Comparison of ENCODE assay signal across 21 cellular contexts in genomic region chr12:117583677-117584076, GRCh38.
DNase-seq lines count a peak whose midpoint lies in the region; ATAC-seq and TF ChIP-seq lines count a peak whose summit lies in the region.
"Had no signal": no experiment of that assay in that cellular context is flagged by ENCODE, and none has a peak within 500 bp of the region (broad histone marks: within the 10 kb centered on the region; RNA-seq: fewer than 3 reads in every experiment).

No MANE protein-coding gene starts in this region.

- ATAC-seq in HG03175 (IDR thresholded peaks at IDR 0.05; ENCODE audit: unreplicated experiment), result no peak
- ATAC-seq: sciatic nerve; stimulated activated effector memory CD8-positive, alpha-beta T cell treated with anti-CD3 and anti-CD28 coated beads, Interleukin-12 subunit alpha, Interleukin-12 subunit beta, amount 100 ng/mL, for 72 hours had no signal

- H3K4me3 ChIP-seq in HUES48 (ENCODE audit: low read depth, low read length), result peak overlapping the region; percentile 25; the same call in 1 of the 2 replicates
- H3K4me3 ChIP-seq in prostate gland, result no peak overlapping the region
- H3K4me3 ChIP-seq: ovary had no signal

- H3K9ac ChIP-seq in HUES48 (ENCODE audit: low read depth, low read length), result no peak overlapping the region; the same call in 1 of the 2 replicates

- intact Hi-C loops in prostate gland (cut with DNase I), result loop anchor here (10.0 kb wide), 1 partner anchor 349 kb away; no protein-coding TSS in a partner anchor

- 15% methylated on average over 11 of the region's 11 CpGs for WGBS in prostate gland

- DNase-seq in NCI-H2171 (lab: John Stamatoyannopoulos, UW) (peak; percentile 76), glutamatergic neuron (no peak), prostate gland (ENCODE audit: low spot score) (peak; percentile 24), RPMI8226 (no peak)
- no peak for DNase-seq in activated CD4-positive, CD25-positive, alpha-beta regulatory T cell treated with anti-CD3 and anti-CD28 coated beads, Interleukin-2, amount 50 U/mL, for 72 hours
- DNase-seq: activated naive CD4-positive, alpha-beta T cell treated with anti-CD3 and anti-CD28 coated beads for 36 hours; activated T-cell treated with anti-CD3 and anti-CD28 coated beads for 4 hours; AML-193; anterior cingulate cortex; EL; esophagus squamous epithelium; immature natural killer cell; KBM-7; NCI-H446; ovary; SHP77 had no signal

- H3K36me3 ChIP-seq in HUES48 (ENCODE audit: control insufficient read depth, insufficient read depth, low read length), result no peaks in the 10 kb centered on the region
- no peaks in the 10 kb centered on the region for H3K36me3 ChIP-seq in prostate gland
- H3K36me3 ChIP-seq: esophagus squamous epithelium, ovary had no signal

- H3K27me3 Mint-ChIP-seq in glutamatergic neuron (ENCODE audit: unreplicated experiment), result peaks cover 2% of the 10 kb centered on the region

- H3K27ac Mint-ChIP-seq in glutamatergic neuron (ENCODE audit: unreplicated experiment), result peak overlapping the region; percentile 15
- H3K27ac Mint-ChIP-seq: activated naive CD4-positive, alpha-beta T cell treated with anti-CD3 and anti-CD28 coated beads for 36 hours; immature natural killer cell; stimulated activated effector memory CD8-positive, alpha-beta T cell treated with anti-CD3 and anti-CD28 coated beads, Interleukin-12 subunit alpha, Interleukin-12 subunit beta, amount 100 ng/mL, for 72 hours had no signal

- TF ChIP-seq CTCF in glutamatergic neuron (IDR thresholded peaks at IDR 0.05; ENCODE audit: partially characterized antibody, unreplicated experiment), result no peak
- no peak for TF ChIP-seq CTCF in prostate gland (IDR thresholded peaks at IDR 0.05)

- H3K27me3 ChIP-seq in HUES48 (ENCODE audit: control insufficient read depth, insufficient read depth, low read length), result no peaks in the 10 kb centered on the region
- no peaks in the 10 kb centered on the region for H3K27me3 ChIP-seq in prostate gland (replicated peaks; ENCODE audit: insufficient read depth)
- H3K27me3 ChIP-seq: ovary had no signal

- H3K9me3 Mint-ChIP-seq in glutamatergic neuron (ENCODE audit: unreplicated experiment), result peaks cover 2% of the 10 kb centered on the region
- H3K9me3 Mint-ChIP-seq: activated naive CD4-positive, alpha-beta T cell treated with anti-CD3 and anti-CD28 coated beads for 36 hours; central memory CD8-positive, alpha-beta T cell; immature natural killer cell had no signal

- H3K36me3 Mint-ChIP-seq in glutamatergic neuron (ENCODE audit: unreplicated experiment), result no peaks in the 10 kb centered on the region
- H3K36me3 Mint-ChIP-seq: immature natural killer cell; stimulated activated effector memory CD8-positive, alpha-beta T cell treated with anti-CD3 and anti-CD28 coated beads, Interleukin-12 subunit alpha, Interleukin-12 subunit beta, amount 100 ng/mL, for 72 hours had no signal

- H3K4me1 ChIP-seq in HUES48 (ENCODE audit: control insufficient read depth, insufficient read depth, low read length), result peaks cover 29% of the 10 kb centered on the region
- H3K4me1 ChIP-seq in prostate gland (replicated peaks), result no peaks in the 10 kb centered on the region

- H3K27ac ChIP-seq in HUES48 (ENCODE audit: low read depth, low read length), result peak overlapping the region; percentile 52
- peak overlapping the region in 1 of 2 donors; percentile 65 for H3K27ac ChIP-seq in prostate gland
- H3K27ac ChIP-seq: esophagus squamous epithelium, ovary had no signal

- no peak for TF ChIP-seq POLR2A in prostate gland (IDR thresholded peaks at IDR 0.05)

- no peak overlapping the region for H3K4me3 Mint-ChIP-seq in glutamatergic neuron (ENCODE audit: unreplicated experiment)
- H3K4me3 Mint-ChIP-seq: activated naive CD4-positive, alpha-beta T cell treated with anti-CD3 and anti-CD28 coated beads for 36 hours; central memory CD8-positive, alpha-beta T cell; immature natural killer cell; stimulated activated effector memory CD8-positive, alpha-beta T cell treated with anti-CD3 and anti-CD28 coated beads, Interleukin-12 subunit alpha, Interleukin-12 subunit beta, amount 100 ng/mL, for 72 hours had no signal

- H3K9me3 ChIP-seq in HUES48 (ENCODE audit: control insufficient read depth, insufficient read depth, low read length), result no peaks in the 10 kb centered on the region
- H3K9me3 ChIP-seq in prostate gland, result no peaks in the 10 kb centered on the region
- H3K9me3 ChIP-seq: esophagus squamous epithelium, ovary had no signal

- peaks cover 12% of the 10 kb centered on the region for H3K4me1 Mint-ChIP-seq in glutamatergic neuron (ENCODE audit: low read depth, unreplicated experiment)
- H3K4me1 Mint-ChIP-seq: central memory CD8-positive, alpha-beta T cell; immature natural killer cell; stimulated activated effector memory CD8-positive, alpha-beta T cell treated with anti-CD3 and anti-CD28 coated beads, Interleukin-12 subunit alpha, Interleukin-12 subunit beta, amount 100 ng/mL, for 72 hours had no signal

Comparison
In these comparisons a context has a peak if more than half of its experiments do, and no peak if none do; other contexts are left out.
1. DNase-seq: peak in NCI-H2171 (single experiment) and prostate gland (single experiment); none in glutamatergic neuron (single experiment), activated CD4-positive, CD25-positive, alpha-beta regulatory T cell treated with anti-CD3 and anti-CD28 coated beads, Interleukin-2, amount 50 U/mL, for 72 hours (single experiment) and RPMI8226 (single experiment).